In genomic region chr7:134706468-134706867, GRCh38 we compare ENCODE assay signal across 22 cellular contexts. TPM values are rescaled to one million over a fixed set of nuclear protein-coding genes. Genes with fewer than 3 reads are reported as not detected.
DNase-seq lines count a peak whose midpoint lies in the region; ATAC-seq, FAIRE-seq and TF ChIP-seq lines count a peak whose summit lies in the region.
"Had no signal": no experiment of that assay in that cellular context is flagged by ENCODE, and none has a peak within 500 bp of the region (broad histone marks: within the 10 kb centered on the region; RNA-seq: fewer than 3 reads in every experiment).

No MANE protein-coding gene starts in this region.

- no peak overlapping the region for H3K9ac ChIP-seq in PC-3 (ENCODE audit: low read length)

- H3K4me1 ChIP-seq in PC-3 (ENCODE audit: insufficient read depth, low read length) (no peaks in the 10 kb centered on the region), osteoblast (ENCODE audit: insufficient read depth, low read length) (peaks cover 24% of the 10 kb centered on the region), upper lobe of right lung (no peaks in the 10 kb centered on the region)

- H3K27ac ChIP-seq in PC-3 (ENCODE audit: low read length) (no peak overlapping the region), osteoblast (ENCODE audit: low read depth, low read length) (no peak overlapping the region), upper lobe of right lung (no peak overlapping the region)
- H3K27ac ChIP-seq: A549 had no signal

- no peaks in the 10 kb centered on the region for H3K9me2 ChIP-seq in PC-3 (replicated peaks; ENCODE audit: low read length)

- no peaks in the 10 kb centered on the region for H3K9me3 ChIP-seq in PC-3 (ENCODE audit: low read length)
- no peaks in the 10 kb centered on the region for H3K9me3 ChIP-seq in osteoblast (ENCODE audit: low read depth, low read length)
- H3K9me3 ChIP-seq in upper lobe of right lung = no peaks in the 10 kb centered on the region
- H3K9me3 ChIP-seq: A549 had no signal

- no peaks in the 10 kb centered on the region for H3F3A ChIP-seq in PC-3 (ENCODE audit: low read length, unreplicated experiment)

- H3K36me3 ChIP-seq in PC-3 (ENCODE audit: low read depth, low read length) (no peaks in the 10 kb centered on the region), osteoblast (ENCODE audit: insufficient read depth, low read length) (no peaks in the 10 kb centered on the region), upper lobe of right lung (no peaks in the 10 kb centered on the region)

- FAIRE-seq in urothelium cell line (lab: Jason Lieb, UNC) = no peak
- FAIRE-seq: A549, D721Med, HTR-8/SVneo had no signal

- no peaks in the 10 kb centered on the region for H4K20me1 ChIP-seq in PC-3 (ENCODE audit: low read length)
- no peaks in the 10 kb centered on the region for H4K20me1 ChIP-seq in osteoblast (ENCODE audit: insufficient read depth, low read length)

- H2AFZ ChIP-seq in PC-3 (ENCODE audit: low read length) (no peak overlapping the region), osteoblast (ENCODE audit: low read length) (no peak overlapping the region)

- TF ChIP-seq CTCF in PC-3 (conservative IDR thresholded peaks at IDR 0.05; ENCODE audit: low read depth, low read length) (no peak), epithelial cell of esophagus (IDR thresholded peaks at IDR 0.05; ENCODE audit: insufficient read depth, low read depth, low read length, missing control alignments) (no peak), osteoblast (IDR thresholded peaks at IDR 0.05; ENCODE audit: extremely low read depth, low read depth, low read length) (no peak), upper lobe of right lung (IDR thresholded peaks at IDR 0.05) (no peak)

- TF ChIP-seq POLR2A in GM18505 (IDR thresholded peaks at IDR 0.05; ENCODE audit: borderline replicate concordance, extremely low read depth, insufficient read depth, insufficient read length) = no peak

- H3K27me3 ChIP-seq in PC-3 (ENCODE audit: low read length) (no peaks in the 10 kb centered on the region), osteoblast (ENCODE audit: insufficient read depth, low read length) (no peaks in the 10 kb centered on the region), upper lobe of right lung (no peaks in the 10 kb centered on the region)

- H3K79me2 ChIP-seq in PC-3 (ENCODE audit: low read length) (no peaks in the 10 kb centered on the region), osteoblast (ENCODE audit: insufficient read depth, low read length) (no peaks in the 10 kb centered on the region)

- intact Hi-C loops in PC-3 (cut with micrococcal nuclease) (no loop called here), upper lobe of right lung (cut with DNase I) (no loop called here)

- no peak overlapping the region for H3K4me2 ChIP-seq in PC-3 (ENCODE audit: low read length)
- no peak overlapping the region for H3K4me2 ChIP-seq in osteoblast (ENCODE audit: insufficient read depth, low read length)
- H3K4me2 ChIP-seq: A549 had no signal

- BruUV-seq in PC-3 (replicated peaks; lab: Mats Ljungman, UMichigan) = no TSS peak

- POLR2A ChIA-PET in PC-3 (lab: Charles Lee; ENCODE audit: unreplicated experiment) = no interaction called here

- DNase-seq in PC-3 = peak; percentile 9
- peak; percentile 61 for DNase-seq in epithelial cell of esophagus (ENCODE audit: low read depth)
- peak; percentile 55 for DNase-seq in osteoblast (ENCODE audit: insufficient read length, low spot score, missing footprints)
- DNase-seq in upper lobe of right lung = no peak
- DNase-seq in cortex of kidney (lab: John Stamatoyannopoulos, UW) = no peak
- DNase-seq in urothelium cell line (ENCODE audit: low spot score) = no peak
- no peak for DNase-seq in SIG-M5 treated with dmso at 0.1 percent for 504 hours (lab: John Stamatoyannopoulos, UW; ENCODE audit: unreplicated experiment)
- DNase-seq: DMS53, GDM1, GOT3, IMR-90, NCI-H1417, NCI-H1694 treated with DMSO at 0.1 percent for 48 hours, NCI-H2107, NCI-H510A, SIG-M5 had no signal

- ATAC-seq in PC-3 (no peak), upper lobe of right lung (peak; percentile 50), GM18505 (IDR thresholded peaks at IDR 0.05; ENCODE audit: unreplicated experiment) (no peak)
- ATAC-seq: HCT116, Panc1 had no signal

- H3K4me3 ChIP-seq in PC-3 (ENCODE audit: low read length) (no peak overlapping the region), epithelial cell of esophagus (ENCODE audit: low read length) (no peak overlapping the region), osteoblast (ENCODE audit: insufficient read depth, low read length) (no peak overlapping the region), upper lobe of right lung (no peak overlapping the region)
- H3K4me3 ChIP-seq: A549 had no signal

- CTCF ChIA-PET in PC-3 (lab: Charles Lee) = no interaction called here

RNA-seq across cellular contexts. Expression of gene BPGM, which starts 59.8 kb away (rescaled TPM):
- total RNA-seq in PC-3 (2014; rRNA removed) (9.6 and 14.6 TPM in 2 replicates), osteoblast (43.6 and 64.8 TPM in 2 replicates), upper lobe of right lung (14.8 TPM)

Comparison
In these comparisons a context has a peak if more than half of its experiments do, and no peak if none do; other contexts are left out.
1. DNase-seq: peak in PC-3 (single experiment), epithelial cell of esophagus (single experiment) and osteoblast (single experiment); none in upper lobe of right lung (single experiment), cortex of kidney (single experiment), urothelium cell line (single experiment) and SIG-M5 treated with dmso at 0.1 percent for 504 hours (single experiment).